ENCODE assay signal across 19 cellular contexts in genomic region chr6:169406034-169406433, GRCh38.
A peak's percentile ranks its signal among the peaks of the same experiment; 100 is the strongest.
DNase-seq lines count a peak whose midpoint lies in the region; ATAC-seq and TF ChIP-seq lines count a peak whose summit lies in the region.
"Had no signal": no experiment of that assay in that cellular context is flagged by ENCODE, and none has a peak within 500 bp of the region (broad histone marks: within the 10 kb centered on the region; RNA-seq: fewer than 3 reads in every experiment).

No MANE protein-coding gene starts in this region.

- no peak overlapping the region for H3K9ac ChIP-seq in colonic mucosa (ENCODE audit: low read depth in 2 of 2, low read length in 2 of 2)
- H3K9ac ChIP-seq: BLaER1 had no signal

- no peaks in the 10 kb centered on the region for H3K27me3 Mint-ChIP-seq in nephron (ENCODE audit: low read depth)
- H3K27me3 Mint-ChIP-seq in activated CD8-positive, alpha-beta T cell treated with anti-CD3 and anti-CD28 coated beads for 36 hours: peaks cover 12% of the 10 kb centered on the region

- CTCF ChIA-PET in HEK293 (lab: Yijun Ruan, JAX) (no interaction called here), A673 (lab: Charles Lee) (no interaction called here)
- CTCF ChIA-PET in activated CD8-positive, alpha-beta T cell treated with anti-CD3 and anti-CD28 coated beads for 36 hours (lab: Charles Lee): no interaction called here

- peaks cover 10% of the 10 kb centered on the region for H3K36me3 Mint-ChIP-seq in nephron (ENCODE audit: low read depth)
- no peaks in the 10 kb centered on the region for H3K36me3 Mint-ChIP-seq in activated CD8-positive, alpha-beta T cell treated with anti-CD3 and anti-CD28 coated beads for 36 hours (ENCODE audit: low read depth)
- H3K36me3 Mint-ChIP-seq: CD4-positive, alpha-beta memory T cell; IgD-negative memory B cell had no signal

- POLR2A ChIA-PET in HEK293 (lab: Yijun Ruan, JAX): no interaction called here
- POLR2A ChIA-PET in activated CD8-positive, alpha-beta T cell treated with anti-CD3 and anti-CD28 coated beads for 36 hours (lab: Charles Lee): no interaction called here
- POLR2A ChIA-PET in A673 (lab: Charles Lee; ENCODE audit: low non-redundant PET): no interaction called here

- H3K27ac Mint-ChIP-seq in nephron: peak overlapping the region; percentile 24 to 81 (median 78)
- no peak overlapping the region for H3K27ac Mint-ChIP-seq in activated CD8-positive, alpha-beta T cell treated with anti-CD3 and anti-CD28 coated beads for 36 hours
- H3K27ac Mint-ChIP-seq: CD4-positive, alpha-beta memory T cell; IgD-negative memory B cell had no signal

- H3K4me3 ChIP-seq in HEK293 (ENCODE audit: low read depth, low read length) (no peak overlapping the region), colonic mucosa (no peak overlapping the region), A673 (ENCODE audit: low read depth, low read length, poor library complexity, severe bottlenecking) (no peak overlapping the region)
- H3K4me3 ChIP-seq: BLaER1 had no signal

- peaks cover 22% of the 10 kb centered on the region for H3K9me3 Mint-ChIP-seq in nephron
- H3K9me3 Mint-ChIP-seq in activated CD8-positive, alpha-beta T cell treated with anti-CD3 and anti-CD28 coated beads for 36 hours: no peaks in the 10 kb centered on the region

- no TSS peak for BruUV-seq in A673 (replicated peaks; lab: Mats Ljungman, UMichigan)

- no peak overlapping the region for H3K27ac ChIP-seq in HEK293 (ENCODE audit: extremely low read depth, low read depth, low read length)
- H3K27ac ChIP-seq in colonic mucosa: no peak overlapping the region
- no peak overlapping the region for H3K27ac ChIP-seq in A673 (ENCODE audit: low read depth, low read length, poor library complexity, severe bottlenecking)
- H3K27ac ChIP-seq: BLaER1 had no signal

- H3K9me3 ChIP-seq in HEK293 (ENCODE audit: control insufficient read depth, insufficient read depth, low read depth, low read length) (no peaks in the 10 kb centered on the region), colonic mucosa (no peaks in the 10 kb centered on the region), A673 (ENCODE audit: low read depth, low read length, poor library complexity, severe bottlenecking) (peaks cover 8% of the 10 kb centered on the region)

- H3K4me3 Mint-ChIP-seq in nephron: no peak overlapping the region
- no peak overlapping the region for H3K4me3 Mint-ChIP-seq in activated CD8-positive, alpha-beta T cell treated with anti-CD3 and anti-CD28 coated beads for 36 hours
- H3K4me3 Mint-ChIP-seq: CD14-positive monocyte; CD4-positive, alpha-beta memory T cell; IgD-negative memory B cell had no signal

- peaks cover 23% of the 10 kb centered on the region for H3K4me1 Mint-ChIP-seq in nephron
- H3K4me1 Mint-ChIP-seq in activated CD8-positive, alpha-beta T cell treated with anti-CD3 and anti-CD28 coated beads for 36 hours (ENCODE audit: low read depth): no peaks in the 10 kb centered on the region
- H3K4me1 Mint-ChIP-seq: CD4-positive, alpha-beta memory T cell had no signal

- intact Hi-C loops in colonic mucosa (cut with DNase I): no loop called here
- intact Hi-C loops in activated CD8-positive, alpha-beta T cell treated with anti-CD3 and anti-CD28 coated beads for 36 hours (cut with micrococcal nuclease): no loop called here
- intact Hi-C loops in A673 (cut with micrococcal nuclease; ENCODE audit: unreplicated experiment): no loop called here

- no peak for TF ChIP-seq CTCF in HEK293 (tag by site-specific recombination; IDR thresholded peaks at IDR 0.05)
- TF ChIP-seq CTCF in nephron (IDR thresholded peaks at IDR 0.05; ENCODE audit: unreplicated experiment in 3 of 3): no peak
- no peak for TF ChIP-seq CTCF in colonic mucosa (IDR thresholded peaks at IDR 0.05)
- TF ChIP-seq CTCF in activated CD8-positive, alpha-beta T cell treated with anti-CD3 and anti-CD28 coated beads for 36 hours (IDR thresholded peaks at IDR 0.05): no peak
- TF ChIP-seq CTCF in A673 (conservative IDR thresholded peaks at IDR 0.05; ENCODE audit: low read depth, low read length): no peak

- H3K36me3 ChIP-seq in HEK293 (ENCODE audit: control insufficient read depth in 2 of 2, insufficient read depth in 1 of 2, low read length in 2 of 2): no peaks in the 10 kb centered on the region
- H3K36me3 ChIP-seq in colonic mucosa: no peaks in the 10 kb centered on the region
- no peaks in the 10 kb centered on the region for H3K36me3 ChIP-seq in A673 (ENCODE audit: insufficient read depth, low read length, poor library complexity, severe bottlenecking)
- H3K36me3 ChIP-seq: BLaER1 had no signal

- H3K27me3 ChIP-seq in colonic mucosa (no peaks in the 10 kb centered on the region), A673 (replicated peaks; ENCODE audit: insufficient read depth, low read depth, low read length, poor library complexity) (no peaks in the 10 kb centered on the region)
- H3K27me3 ChIP-seq: BLaER1 had no signal

- DNase-seq in fibroblast of gingiva (ENCODE audit: low read depth): peak; percentile 76
- no peak for DNase-seq in colonic mucosa
- no peak for DNase-seq in activated CD8-positive, alpha-beta T cell treated with anti-CD3 and anti-CD28 coated beads for 36 hours
- no peak for DNase-seq in A673 (ENCODE audit: low spot score)
- DNase-seq: ACHN; CD4-positive, alpha-beta memory T cell; DMS153; DMS79; GDM1; GOT3; H7 had no signal

- no peaks in the 10 kb centered on the region for H3K4me1 ChIP-seq in HEK293 (ENCODE audit: control insufficient read depth, insufficient read depth, low read length)
- H3K4me1 ChIP-seq in colonic mucosa: no peaks in the 10 kb centered on the region
- H3K4me1 ChIP-seq in A673 (ENCODE audit: insufficient read depth, low read length, poor library complexity, severe bottlenecking): no peaks in the 10 kb centered on the region

- ATAC-seq in activated CD8-positive, alpha-beta T cell treated with anti-CD3 and anti-CD28 coated beads for 36 hours: no peak
- no peak for ATAC-seq in GM21737 (IDR thresholded peaks at IDR 0.05; ENCODE audit: unreplicated experiment)
- ATAC-seq: HCT116, HepG2 had no signal

TF ChIP-seq in HEK293, 187 proteins besides CTCF, POLR2A, EP300 and RAD21:
- TF ChIP-seq SCRT2 (tag by site-specific recombination; IDR thresholded peaks at IDR 0.05): 0 out of 2 replicates have a peak, but pooled peaks have one; percentile 21
- no peak for TF ChIP-seq GLIS1 (tag by site-specific recombination; IDR thresholded peaks at IDR 0.05)
